19 cellular contexts compared by ENCODE assay signal in the genomic region with DNA sequence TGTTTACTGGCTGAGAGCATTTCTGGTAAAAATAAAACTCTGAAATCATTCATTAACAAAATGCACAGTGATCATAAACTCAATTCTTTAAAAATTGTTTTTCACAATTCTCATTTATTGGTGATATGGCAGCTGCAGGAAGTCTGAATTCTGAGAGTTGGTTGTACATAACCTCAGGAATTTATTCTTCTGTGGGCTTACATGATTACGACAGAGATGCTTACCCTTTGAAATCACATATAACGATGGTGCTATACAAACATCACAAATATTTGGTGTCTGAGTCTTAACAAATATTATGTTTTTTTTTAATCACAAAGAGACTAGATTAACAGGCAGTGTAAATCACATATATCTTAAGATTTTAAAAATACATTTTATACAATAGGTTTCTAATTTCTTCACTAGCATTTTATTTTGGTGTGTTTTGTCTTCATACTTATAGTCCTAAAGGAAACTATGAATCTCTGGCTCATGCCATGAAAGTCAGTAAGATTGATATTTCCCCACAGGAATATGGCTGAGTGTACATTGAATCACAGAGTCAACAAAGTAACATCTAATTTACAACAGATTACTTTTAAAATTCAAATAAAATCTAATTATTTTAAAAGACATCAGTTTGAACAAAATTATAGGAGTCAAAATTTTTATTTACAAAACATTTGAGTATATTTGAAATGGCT.
DNase-seq lines count a peak whose midpoint lies in the region; ATAC-seq and TF ChIP-seq lines count a peak whose summit lies in the region.
"Had no signal": no experiment of that assay in that cellular context is flagged by ENCODE, and none has a peak within 500 bp of the region (broad histone marks: within the 10 kb centered on the region; RNA-seq: fewer than 3 reads in every experiment).

No MANE protein-coding gene starts in this region.

- H3K27ac ChIP-seq in SJSA1 (peak overlapping the region; percentile 79), fibroblast of lung (ENCODE audit: insufficient read depth, low read length) (peak overlapping the region; percentile 60), stomach (no peak overlapping the region)
- H3K27ac ChIP-seq: colonic mucosa had no signal

- no peaks in the 10 kb centered on the region for H3K79me2 ChIP-seq in fibroblast of lung (ENCODE audit: control insufficient read depth, insufficient read depth, low read length)

- no peaks in the 10 kb centered on the region for H4K20me1 ChIP-seq in fibroblast of lung (ENCODE audit: control insufficient read depth, extremely low read depth, insufficient read depth, low read length)

- no peak for ATAC-seq in GM19328 (IDR thresholded peaks at IDR 0.05; ENCODE audit: unreplicated experiment)
- ATAC-seq: HCT116; natural killer cell treated with Interleukin-12 subunit alpha and Interleukin-12 subunit beta and Interleukin-15 and Interleukin-18, amount 100 ng/mL, for 72 hours had no signal

- no peak overlapping the region for H2AFZ ChIP-seq in fibroblast of lung (ENCODE audit: low read length)

- H3K4me1 ChIP-seq in SJSA1 (replicated peaks) (peaks cover 82% of the 10 kb centered on the region), fibroblast of lung (ENCODE audit: control insufficient read depth, extremely low read depth, insufficient read depth, low read length) (peaks cover 31% of the 10 kb centered on the region), skeletal muscle satellite cell (ENCODE audit: control insufficient read depth, insufficient read depth, low read length) (peaks cover 98% of the 10 kb centered on the region), stomach (peaks cover 0 to 14% (median 0%) of the 10 kb centered on the region in 4 donors)
- H3K4me1 ChIP-seq: colonic mucosa had no signal

- H3K36me3 ChIP-seq in SJSA1 = no peaks in the 10 kb centered on the region
- no peaks in the 10 kb centered on the region for H3K36me3 ChIP-seq in fibroblast of lung (ENCODE audit: control insufficient read depth, insufficient read depth, low read length)
- H3K36me3 ChIP-seq in skeletal muscle satellite cell (ENCODE audit: insufficient read depth, low read length) = no peaks in the 10 kb centered on the region
- H3K36me3 ChIP-seq in stomach = no peaks in the 10 kb centered on the region
- H3K36me3 ChIP-seq: colonic mucosa had no signal

- H3K27me3 ChIP-seq in SJSA1 (replicated peaks) (no peaks in the 10 kb centered on the region), fibroblast of lung (ENCODE audit: control insufficient read depth, insufficient read depth, low read length) (no peaks in the 10 kb centered on the region), skeletal muscle satellite cell (ENCODE audit: control insufficient read depth, insufficient read depth, low read length) (no peaks in the 10 kb centered on the region), stomach (no peaks in the 10 kb centered on the region)
- H3K27me3 ChIP-seq: colonic mucosa had no signal

- no peak for TF ChIP-seq POLR2A in stomach (IDR thresholded peaks at IDR 0.05)

- no peaks in the 10 kb centered on the region for H3K9me3 ChIP-seq in SJSA1 (replicated peaks)
- H3K9me3 ChIP-seq in fibroblast of lung (ENCODE audit: control insufficient read depth, insufficient read depth, low read depth, low read length) = no peaks in the 10 kb centered on the region
- no peaks in the 10 kb centered on the region for H3K9me3 ChIP-seq in skeletal muscle satellite cell (replicated peaks; ENCODE audit: low read length)
- H3K9me3 ChIP-seq in stomach = no peaks in the 10 kb centered on the region
- H3K9me3 ChIP-seq: colonic mucosa had no signal

- H3K9ac ChIP-seq in fibroblast of lung (ENCODE audit: insufficient read depth, low read length) = no peak overlapping the region
- peak overlapping the region; percentile 83 for H3K9ac ChIP-seq in skeletal muscle satellite cell (ENCODE audit: low read depth, low read length)

- H3K4me2 ChIP-seq in fibroblast of lung (ENCODE audit: extremely low read depth, insufficient read depth, low read length) = no peak overlapping the region
- peak overlapping the region; percentile 57 for H3K4me2 ChIP-seq in skeletal muscle satellite cell (ENCODE audit: low read length)

- intact Hi-C loops in stomach (cut with DNase I; ENCODE audit: low total_unique reads) = no loop called here

- no peak overlapping the region for H3K4me3 ChIP-seq in SJSA1
- H3K4me3 ChIP-seq in fibroblast of lung (replicated peaks in 1 of 4; ENCODE audit: control extremely low read depth in 1 of 4, insufficient read depth in 1 of 4, low read depth in 3 of 4, low read length in 4 of 4) = no peak overlapping the region
- peak overlapping the region; percentile 17 for H3K4me3 ChIP-seq in skeletal muscle satellite cell (ENCODE audit: low read length)
- H3K4me3 ChIP-seq in stomach = no peak overlapping the region
- H3K4me3 ChIP-seq: colonic mucosa had no signal

- 68 to 78% (median 77%) methylated on average over 2 of the region's 2 CpGs for WGBS in stomach, 5 donors

- TF ChIP-seq CTCF in fibroblast of lung (conservative IDR thresholded peaks at IDR 0.05 in 1 of 2, IDR thresholded peaks at IDR 0.05 in 1 of 2; ENCODE audit: low read depth in 1 of 2, low read length in 2 of 2) (no peak), stomach (IDR thresholded peaks at IDR 0.05) (no peak)

- peak; percentile 36 for DNase-seq in H4 (ENCODE audit: low spot score)
- peak in 1 of 2 experiments; percentile 56 for DNase-seq in SJSA1 (ENCODE audit: low read depth in 1 of 2, low spot score in 2 of 2)
- peak; percentile 86 to 93 for DNase-seq in fibroblast of lung (ENCODE audit: low read depth in 2 of 2)
- DNase-seq in D341Med (ENCODE audit: low spot score) = no peak
- no peak for DNase-seq in stomach
- DNase-seq: activated CD4-positive, CD25-positive, alpha-beta regulatory T cell treated with anti-CD3 and anti-CD28 coated beads, Interleukin-2, amount 50 U/mL, for 72 hours; activated naive CD8-positive, alpha-beta T cell treated with anti-CD3 and anti-CD28 coated beads, Interleukin-2, amount 10 ng/mL, durations not matched to agents 7 days and 5 days; colonic mucosa; erythroblast; KBM-7; NCI-H1417 treated with DMSO at 0.1 percent for 48 hours; NCI-H446; retina; stimulated activated CD4-positive, alpha-beta T cell treated with anti-CD3 and anti-CD28 coated beads, Interleukin-4, amount 100 ng/mL, for 1 hour; trophoblast cell had no signal

- no peak for TF ChIP-seq EP300 in stomach (IDR thresholded peaks at IDR 0.05)

Comparison
In these comparisons a context has a peak if more than half of its experiments do, and no peak if none do; other contexts are left out.
1. DNase-seq: peak in H4 (single experiment) and fibroblast of lung (2 of 2); none in D341Med (single experiment) and stomach (single experiment).
2. H3K27ac ChIP-seq: peak in SJSA1 (single experiment) and fibroblast of lung (single experiment); none in stomach (0 of 5).